ENCODE assay signal across 8 cellular contexts in the genomic region with DNA sequence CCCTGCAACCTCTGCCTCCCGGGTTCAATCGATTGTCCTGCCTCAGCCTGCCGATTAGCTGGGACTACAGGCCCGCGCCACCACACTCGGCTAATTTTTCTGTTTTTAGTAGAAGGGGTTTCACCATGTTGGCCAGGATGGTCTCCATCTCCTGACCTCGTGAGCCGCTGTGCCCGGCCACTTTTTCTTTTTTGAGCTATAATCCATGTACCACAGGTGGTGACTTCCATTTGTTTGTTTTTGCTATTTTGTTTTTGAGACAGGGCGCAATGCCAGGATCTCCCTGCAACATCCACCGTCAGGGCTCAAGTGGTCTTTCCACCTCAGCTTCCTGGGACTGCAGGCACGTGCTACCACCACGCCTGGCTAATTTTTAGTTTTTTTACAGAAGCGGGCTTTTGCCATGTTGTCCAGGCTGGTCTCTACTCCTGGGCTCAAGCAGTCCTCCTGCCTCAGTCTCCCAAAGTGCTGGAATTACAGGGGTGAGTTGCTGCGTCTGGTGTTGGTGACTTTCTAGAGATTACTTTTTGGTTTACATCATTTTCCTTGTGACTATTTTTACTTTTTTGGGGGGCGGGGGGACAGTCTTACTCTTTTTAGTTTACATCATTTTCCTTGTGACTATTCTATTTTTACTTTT. TPM values are rescaled to one million over a fixed set of nuclear protein-coding genes. Genes with fewer than 3 reads are reported as not detected.
DNase-seq lines count a peak whose midpoint lies in the region; ATAC-seq, FAIRE-seq and TF ChIP-seq lines count a peak whose summit lies in the region.

No MANE protein-coding gene starts in this region.

- peaks cover 13 to 32% of the 10 kb centered on the region in 2 donors for H3K4me1 ChIP-seq in muscle layer of duodenum (ENCODE audit: control insufficient read depth in 1 of 2, insufficient read depth in 2 of 2, low read length in 2 of 2)

- TF ChIP-seq CTCF in AG10803 (conservative IDR thresholded peaks at IDR 0.05; ENCODE audit: low read length) (no peak), bronchial epithelial cell (IDR thresholded peaks at IDR 0.05; ENCODE audit: insufficient read depth, low read length, severe bottlenecking) (no peak)

- H3K27ac ChIP-seq in muscle layer of duodenum (ENCODE audit: low read length) = peak overlapping the region; percentile 53

- FAIRE-seq in bronchial epithelial cell (lab: Jason Lieb, UNC) = no peak

- DNase-seq in AG10803 (ENCODE audit: low read depth) (no peak), bronchial epithelial cell (ENCODE audit: low read depth) (no peak), Kasumi-1 (lab: John Stamatoyannopoulos, UW) (no peak)
- DNase-seq in Jurkat, Clone E6-1 (ENCODE audit: low read depth, low spot score) = no peak

- no peaks in the 10 kb centered on the region for H3K9me3 ChIP-seq in muscle layer of duodenum (ENCODE audit: control insufficient read depth in 1 of 2, low read length in 2 of 2)

- H3K4me3 ChIP-seq in AG10803 (ENCODE audit: low read length) (peak overlapping the region; percentile 94), bronchial epithelial cell (ENCODE audit: low read depth, low read length) (peak overlapping the region; percentile 91), muscle layer of duodenum (ENCODE audit: low read depth in 1 of 2, low read length in 2 of 2) (peak overlapping the region; percentile 86 to 96)
- peak overlapping the region; percentile 99 for H3K4me3 ChIP-seq in Jurkat, Clone E6-1 (ENCODE audit: low read length)

- H3K36me3 ChIP-seq in bronchial epithelial cell (ENCODE audit: control insufficient read depth, insufficient read depth, low read length) (peaks cover 17% of the 10 kb centered on the region), muscle layer of duodenum (ENCODE audit: control insufficient read depth in 1 of 2, insufficient read depth in 2 of 2, low read length in 2 of 2) (peaks cover 33 to 43% of the 10 kb centered on the region in 2 donors)

- H3K27me3 ChIP-seq in bronchial epithelial cell (ENCODE audit: control insufficient read depth, insufficient read depth, low read length) (no peaks in the 10 kb centered on the region), muscle layer of duodenum (ENCODE audit: low read depth, low read length) (no peaks in the 10 kb centered on the region)

- ATAC-seq in HG02840 (IDR thresholded peaks at IDR 0.05; ENCODE audit: low FRiP score, unreplicated experiment) = no peak
- no peak for ATAC-seq in GM21447 (IDR thresholded peaks at IDR 0.05; ENCODE audit: unreplicated experiment)
- no peak for ATAC-seq in HG03196 (IDR thresholded peaks at IDR 0.05; ENCODE audit: unreplicated experiment)

RNA-seq across cellular contexts. Expression of gene HSPA1B, which starts 8.6 kb away (rescaled TPM):
- 15.9 TPM for polyA plus RNA-seq in Jurkat, Clone E6-1 (2012; ENCODE audit: insufficient read depth, insufficient read length)
- 118 and 193 TPM in 2 replicates for total RNA-seq in bronchial epithelial cell

RNA-seq across cellular contexts. Expression of gene HSPA1A, which starts 20.8 kb away (rescaled TPM):
- 2.1 TPM for polyA plus RNA-seq in Jurkat, Clone E6-1 (2012; ENCODE audit: insufficient read depth, insufficient read length)
- total RNA-seq in bronchial epithelial cell = 50.3 and 55.3 TPM in 2 replicates

RNA-seq across cellular contexts. Expression of gene HSPA1L, which starts 21.1 kb away (rescaled TPM):
- polyA plus RNA-seq in Jurkat, Clone E6-1 (2012; ENCODE audit: insufficient read depth, insufficient read length) = not detected
- 0.53 and 1.4 TPM in 2 replicates for total RNA-seq in bronchial epithelial cell

RNA-seq across cellular contexts. Expression of gene NEU1, which starts 26.5 kb away (rescaled TPM):
- polyA plus RNA-seq in Jurkat, Clone E6-1 (2012; ENCODE audit: insufficient read depth, insufficient read length) = 18.6 TPM
- total RNA-seq in bronchial epithelial cell = 65.8 and 70.3 TPM in 2 replicates

RNA-seq across cellular contexts. Expression of gene LSM2, which starts 29.4 kb away (rescaled TPM):
- polyA plus RNA-seq in Jurkat, Clone E6-1 (2012; ENCODE audit: insufficient read depth, insufficient read length) = 241 TPM
- 28.9 and 29.2 TPM in 2 replicates for total RNA-seq in bronchial epithelial cell
